Comparison of ENCODE assay signal across 34 cellular contexts in the genomic region with DNA sequence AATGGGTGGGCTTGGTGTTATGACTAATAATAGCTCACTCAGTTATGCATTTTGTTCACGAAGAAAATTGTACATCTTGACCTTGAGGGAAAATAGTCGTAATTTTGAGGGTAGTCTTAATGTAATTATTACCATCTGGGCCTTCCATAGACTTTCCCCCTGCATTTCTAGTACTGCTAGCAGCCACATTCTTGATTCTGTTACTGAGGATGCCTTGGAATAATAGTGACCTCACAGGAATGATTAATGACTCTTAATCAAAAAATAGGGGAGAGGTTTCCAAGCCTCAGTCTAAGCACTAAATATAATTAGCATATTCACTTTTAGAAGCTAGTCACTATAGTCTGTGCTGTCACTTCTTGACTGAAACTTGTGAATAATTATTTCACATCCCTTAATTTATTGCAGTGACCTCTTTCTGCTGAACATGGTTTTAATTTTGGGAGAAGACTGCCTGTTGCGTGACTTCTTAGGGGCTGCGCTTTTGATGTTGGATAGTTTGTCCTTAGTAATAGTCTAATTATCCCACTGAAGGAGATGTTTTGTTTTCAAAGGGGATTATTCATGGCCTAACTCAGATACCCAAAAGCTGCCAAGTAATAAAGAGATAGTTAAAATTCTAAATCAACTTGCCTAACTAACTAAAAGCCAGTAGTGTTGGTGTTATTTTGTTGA.
DNase-seq lines count a peak whose midpoint lies in the region; ATAC-seq and TF ChIP-seq lines count a peak whose summit lies in the region.
"Had no signal": no experiment of that assay in that cellular context is flagged by ENCODE, and none has a peak within 500 bp of the region (broad histone marks: within the 10 kb centered on the region; RNA-seq: fewer than 3 reads in every experiment).

No MANE protein-coding gene starts in this region.

- H3K27me3 ChIP-seq in A673 (replicated peaks; ENCODE audit: insufficient read depth, low read depth, low read length, poor library complexity) (no peaks in the 10 kb centered on the region), endodermal cell (ENCODE audit: control insufficient read depth, insufficient read depth, low read length, poor library complexity, severe bottlenecking) (no peaks in the 10 kb centered on the region)
- H3K27me3 ChIP-seq: BLaER1, gastroesophageal sphincter, pancreas, testis had no signal

- no peaks in the 10 kb centered on the region for H3K36me3 ChIP-seq in A673 (ENCODE audit: insufficient read depth, low read length, poor library complexity, severe bottlenecking)
- no peaks in the 10 kb centered on the region for H3K36me3 ChIP-seq in endodermal cell (ENCODE audit: control insufficient read depth, insufficient read depth, low read length)
- H3K36me3 ChIP-seq: BLaER1, gastroesophageal sphincter, pancreas had no signal

- H3K27ac Mint-ChIP-seq in endodermal cell: no peak overlapping the region
- H3K27ac Mint-ChIP-seq in mesothelial cell of epicardium: peak overlapping the region; percentile 66
- no peak overlapping the region for H3K27ac Mint-ChIP-seq in activated naive CD8-positive, alpha-beta T cell treated with anti-CD3 and anti-CD28 coated beads for 36 hours
- H3K27ac Mint-ChIP-seq: activated CD4-positive, alpha-beta memory T cell treated with anti-CD3 and anti-CD28 coated beads for 36 hours; activated T-helper 17 cell treated with anti-CD3 and anti-CD28 coated beads, Interleukin-2, amount 50 U/mL, for 72 hours; immature natural killer cell; stimulated activated naive B cell treated with anti-CD40 and anti-IgM and Interleukin-4, amounts not matched to agents 10 μg/mL and 1 μg/mL and 100 μg/mL, for 72 hours had no signal

- no peaks in the 10 kb centered on the region for H3K36me3 Mint-ChIP-seq in endodermal cell (ENCODE audit: low read depth)
- no peaks in the 10 kb centered on the region for H3K36me3 Mint-ChIP-seq in mesothelial cell of epicardium
- H3K36me3 Mint-ChIP-seq in activated naive CD8-positive, alpha-beta T cell treated with anti-CD3 and anti-CD28 coated beads for 36 hours: no peaks in the 10 kb centered on the region
- H3K36me3 Mint-ChIP-seq: activated CD4-positive, alpha-beta memory T cell treated with anti-CD3 and anti-CD28 coated beads for 36 hours; immature natural killer cell; stimulated activated naive B cell treated with anti-CD40 and anti-IgM and Interleukin-4, amounts not matched to agents 10 μg/mL and 1 μg/mL and 100 μg/mL, for 72 hours had no signal

- no peak overlapping the region for H3K4me3 Mint-ChIP-seq in endodermal cell
- no peak overlapping the region for H3K4me3 Mint-ChIP-seq in mesothelial cell of epicardium
- H3K4me3 Mint-ChIP-seq in activated naive CD8-positive, alpha-beta T cell treated with anti-CD3 and anti-CD28 coated beads for 36 hours: no peak overlapping the region
- H3K4me3 Mint-ChIP-seq: activated CD4-positive, alpha-beta memory T cell treated with anti-CD3 and anti-CD28 coated beads for 36 hours; activated T-helper 17 cell treated with anti-CD3 and anti-CD28 coated beads, Interleukin-2, amount 50 U/mL, for 72 hours; immature natural killer cell; stimulated activated naive B cell treated with anti-CD40 and anti-IgM and Interleukin-4, amounts not matched to agents 10 μg/mL and 1 μg/mL and 100 μg/mL, for 72 hours had no signal

- H3K4me1 Mint-ChIP-seq in endodermal cell: no peaks in the 10 kb centered on the region
- peaks cover 23% of the 10 kb centered on the region for H3K4me1 Mint-ChIP-seq in mesothelial cell of epicardium
- no peaks in the 10 kb centered on the region for H3K4me1 Mint-ChIP-seq in activated naive CD8-positive, alpha-beta T cell treated with anti-CD3 and anti-CD28 coated beads for 36 hours
- H3K4me1 Mint-ChIP-seq: activated T-helper 17 cell treated with anti-CD3 and anti-CD28 coated beads, Interleukin-2, amount 50 U/mL, for 72 hours; immature natural killer cell; stimulated activated naive B cell treated with anti-CD40 and anti-IgM and Interleukin-4, amounts not matched to agents 10 μg/mL and 1 μg/mL and 100 μg/mL, for 72 hours had no signal

- no peak for TF ChIP-seq CTCF in A673 (conservative IDR thresholded peaks at IDR 0.05; ENCODE audit: low read depth, low read length)
- TF ChIP-seq CTCF in endodermal cell (conservative IDR thresholded peaks at IDR 0.05): no peak
- no peak for TF ChIP-seq CTCF in mesothelial cell of epicardium (IDR thresholded peaks at IDR 0.05; ENCODE audit: unreplicated experiment)

- H3K4me3 ChIP-seq in A673 (ENCODE audit: low read depth, low read length, poor library complexity, severe bottlenecking) (no peak overlapping the region), endodermal cell (ENCODE audit: low read length) (no peak overlapping the region)
- H3K4me3 ChIP-seq: BLaER1, gastroesophageal sphincter, GM12878, pancreas, testis had no signal

- POLR2A ChIA-PET in A673 (lab: Charles Lee; ENCODE audit: low non-redundant PET): no interaction called here

- no peak overlapping the region for H3K9ac ChIP-seq in endodermal cell (ENCODE audit: extremely low read depth, low read length, poor library complexity, severe bottlenecking)
- H3K9ac ChIP-seq: BLaER1 had no signal

- WGBS in endodermal cell (ENCODE audit: insufficient coverage in 1 of 2, insufficient read length in 1 of 2), 2 experiments: 88 to 96% methylated on average over 1 to 4 of the region's 4 CpGs

- intact Hi-C loops in A673 (cut with micrococcal nuclease; ENCODE audit: unreplicated experiment): no loop called here

- DNase-seq in A673 (ENCODE audit: low spot score) (peak; percentile 7), GM04503 (ENCODE audit: low read depth) (peak; percentile 54), endodermal cell (no peak), mesothelial cell of epicardium (ENCODE audit: low spot score in 2 of 2, unreplicated experiment in 2 of 2) (no peak), germinal center (ENCODE audit: low spot score) (no peak), NOMO-1 treated with DMSO at 0.1 percent for 48 hours (lab: John Stamatoyannopoulos, UW; ENCODE audit: unreplicated experiment) (no peak)
- no peak for DNase-seq in activated naive CD8-positive, alpha-beta T cell treated with anti-CD3 and anti-CD28 coated beads for 36 hours
- DNase-seq: 8988T; activated CD4-positive, alpha-beta memory T cell treated with anti-CD3 and anti-CD28 coated beads for 36 hours; activated CD4-positive, CD25-positive, alpha-beta regulatory T cell treated with anti-CD3 and anti-CD28 coated beads, Interleukin-2, amount 50 U/mL, for 72 hours; activated CD8-positive, alpha-beta memory T cell treated with anti-CD3 and anti-CD28 coated beads, Interleukin-2, amount 50 U/mL, for 48 hours; activated naive CD4-positive, alpha-beta T cell treated with anti-CD3 and anti-CD28 coated beads, Interleukin-2, amount 50 U/mL, for 16 hours; amygdala; DMS79; effector CD8-positive, alpha-beta T cell; hypothalamus; immature natural killer cell; left ventricle myocardium superior; NCI-H1417 treated with DMSO at 0.1 percent for 48 hours; NCI-H2081 treated with DMSO at 0.1 percent for 48 hours; NCI-H446; NCI-H82; pancreas; stimulated activated CD4-positive, alpha-beta T cell treated with anti-CD3 and anti-CD28 coated beads, Interleukin-12 subunit alpha, Interleukin-12 subunit beta, amount 100 ng/mL, for 4 hours; stimulated activated CD4-positive, alpha-beta T cell treated with anti-CD3 and anti-CD28 coated beads, Interleukin-4, amount 100 ng/mL, for 4 hours; stimulated activated naive B cell treated with anti-CD40 and anti-IgM and Interleukin-4, amounts not matched to agents 10 μg/mL and 1 μg/mL and 100 μg/mL, for 72 hours; T-helper 2 cell; testis had no signal

- no peaks in the 10 kb centered on the region for H3K4me1 ChIP-seq in A673 (ENCODE audit: insufficient read depth, low read length, poor library complexity, severe bottlenecking)
- H3K4me1 ChIP-seq in endodermal cell (ENCODE audit: control insufficient read depth, insufficient read depth, low read length): no peaks in the 10 kb centered on the region
- H3K4me1 ChIP-seq: BLaER1, gastroesophageal sphincter, pancreas, testis had no signal

- H3K9me3 Mint-ChIP-seq in endodermal cell (no peaks in the 10 kb centered on the region), mesothelial cell of epicardium (no peaks in the 10 kb centered on the region)
- H3K9me3 Mint-ChIP-seq in activated naive CD8-positive, alpha-beta T cell treated with anti-CD3 and anti-CD28 coated beads for 36 hours: no peaks in the 10 kb centered on the region
- H3K9me3 Mint-ChIP-seq: activated CD4-positive, alpha-beta memory T cell treated with anti-CD3 and anti-CD28 coated beads for 36 hours; activated T-helper 17 cell treated with anti-CD3 and anti-CD28 coated beads, Interleukin-2, amount 50 U/mL, for 72 hours; stimulated activated naive B cell treated with anti-CD40 and anti-IgM and Interleukin-4, amounts not matched to agents 10 μg/mL and 1 μg/mL and 100 μg/mL, for 72 hours had no signal

- no peaks in the 10 kb centered on the region for H3K27me3 Mint-ChIP-seq in endodermal cell (ENCODE audit: insufficient read depth)
- H3K27me3 Mint-ChIP-seq in mesothelial cell of epicardium (ENCODE audit: low read depth): no peaks in the 10 kb centered on the region
- H3K27me3 Mint-ChIP-seq in activated naive CD8-positive, alpha-beta T cell treated with anti-CD3 and anti-CD28 coated beads for 36 hours: no peaks in the 10 kb centered on the region
- H3K27me3 Mint-ChIP-seq: activated CD4-positive, alpha-beta memory T cell treated with anti-CD3 and anti-CD28 coated beads for 36 hours; activated T-helper 17 cell treated with anti-CD3 and anti-CD28 coated beads, Interleukin-2, amount 50 U/mL, for 72 hours; stimulated activated naive B cell treated with anti-CD40 and anti-IgM and Interleukin-4, amounts not matched to agents 10 μg/mL and 1 μg/mL and 100 μg/mL, for 72 hours had no signal

- no peak for ATAC-seq in HG03442 (IDR thresholded peaks at IDR 0.05; ENCODE audit: unreplicated experiment)
- ATAC-seq: activated T-helper 17 cell treated with anti-CD3 and anti-CD28 coated beads, Interleukin-2, amount 50 U/mL, for 72 hours; gastroesophageal sphincter; GM12878; left ventricle myocardium superior; pancreas; stimulated activated naive B cell treated with anti-CD40 and anti-IgM and Interleukin-4, amounts not matched to agents 10 μg/mL and 1 μg/mL and 100 μg/mL, for 72 hours had no signal

- no peaks in the 10 kb centered on the region for H3K9me3 ChIP-seq in A673 (ENCODE audit: low read depth, low read length, poor library complexity, severe bottlenecking)
- H3K9me3 ChIP-seq in endodermal cell (ENCODE audit: control insufficient read depth, low read length): no peaks in the 10 kb centered on the region
- H3K9me3 ChIP-seq: BLaER1, gastroesophageal sphincter, pancreas, testis had no signal

- CTCF ChIA-PET in A673 (lab: Charles Lee): no interaction called here

- H3K27ac ChIP-seq in A673 (ENCODE audit: low read depth, low read length, poor library complexity, severe bottlenecking) (no peak overlapping the region), endodermal cell (ENCODE audit: low read depth, low read length) (peak overlapping the region; percentile 50)
- H3K27ac ChIP-seq: BLaER1, gastroesophageal sphincter, pancreas, RWPE1, testis had no signal

- BruUV-seq in A673 (replicated peaks; lab: Mats Ljungman, UMichigan): no TSS peak

Comparison
In these comparisons a context has a peak if more than half of its experiments do, and no peak if none do; other contexts are left out.
1. DNase-seq: peak in A673 (single experiment) and GM04503 (single experiment); none in endodermal cell (single experiment), mesothelial cell of epicardium (0 of 2), germinal center (single experiment), NOMO-1 treated with DMSO at 0.1 percent for 48 hours (single experiment) and activated naive CD8-positive, alpha-beta T cell treated with anti-CD3 and anti-CD28 coated beads for 36 hours (single experiment).